ENCODE assay signal across 24 cellular contexts in the genomic region with DNA sequence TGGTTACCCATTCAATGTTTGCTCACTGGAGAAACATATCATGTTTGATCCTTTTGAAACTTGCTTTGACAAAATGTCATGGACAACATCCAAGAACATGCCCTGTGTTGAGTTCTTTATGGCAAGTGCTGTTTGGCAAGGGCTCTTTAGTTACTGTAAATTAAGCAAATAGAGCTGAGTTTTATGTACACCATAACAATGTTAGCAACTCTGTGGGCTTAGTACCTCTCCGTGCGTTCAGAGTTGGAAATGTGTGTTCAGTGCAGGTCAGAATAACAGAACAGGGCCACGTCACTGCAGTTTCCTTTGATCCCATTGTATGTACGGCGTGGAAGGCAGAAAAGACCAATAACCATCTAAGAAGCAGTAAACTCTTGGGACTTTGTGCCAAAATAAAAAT.
DNase-seq lines count a peak whose midpoint lies in the region; TF ChIP-seq lines count a peak whose summit lies in the region.
"Had no signal": no experiment of that assay in that cellular context is flagged by ENCODE, and none has a peak within 500 bp of the region (broad histone marks: within the 10 kb centered on the region; RNA-seq: fewer than 3 reads in every experiment).

No MANE protein-coding gene starts in this region.

- POLR2A ChIA-PET in RWPE1 (lab: Yijun Ruan, JAX; ENCODE audit: low non-redundant PET) = no interaction called here

- DNase-seq in DMS153 treated with DMSO at 0.1 percent for 48 hours (lab: John Stamatoyannopoulos, UW; ENCODE audit: unreplicated experiment) (peak; percentile 7), NCI-H1092 treated with DMSO at 0.1 percent for 48 hours (lab: John Stamatoyannopoulos, UW) (peak; percentile 43), SHP77 (lab: John Stamatoyannopoulos, UW) (peak; percentile 12 to 36), left kidney (ENCODE audit: low read depth, low spot score) (peak; percentile 12), RWPE1 (ENCODE audit: low spot score) (no peak), GOT3 (lab: John Stamatoyannopoulos, UW) (no peak)
- no peak for DNase-seq in central memory CD4-positive, alpha-beta T cell
- DNase-seq: activated CD8-positive, alpha-beta T cell treated with anti-CD3 and anti-CD28 coated beads for 36 hours; amygdala; C1 segment of cervical spinal cord; gastrocnemius medialis; HCEC 1CT; left cardiac atrium; NCI-H1417; NCI-H2171 treated with DMSO at 0.1 percent for 48 hours; NCI-H82; SIG-M5; spleen; T-cell; trophoblast cell had no signal

- H3K27ac ChIP-seq in RWPE1 = no peak overlapping the region
- H3K27ac ChIP-seq: breast epithelium, coronary artery, gastrocnemius medialis, neural progenitor cell, right atrium auricular region, spleen had no signal

- no peak for TF ChIP-seq CTCF in RWPE1 (conservative IDR thresholded peaks at IDR 0.05; ENCODE audit: low read depth)

- CTCF ChIA-PET in RWPE1 (lab: Yijun Ruan, JAX) = no interaction called here

Comparison
In these comparisons a context has a peak if more than half of its experiments do, and no peak if none do; other contexts are left out.
1. DNase-seq: peak in DMS153 treated with DMSO at 0.1 percent for 48 hours (single experiment), NCI-H1092 treated with DMSO at 0.1 percent for 48 hours (single experiment), SHP77 (2 of 2) and left kidney (single experiment); none in RWPE1 (single experiment), GOT3 (single experiment) and central memory CD4-positive, alpha-beta T cell (single experiment).